Comparison of ENCODE assay signal across 1 cellular context in the genomic region with DNA sequence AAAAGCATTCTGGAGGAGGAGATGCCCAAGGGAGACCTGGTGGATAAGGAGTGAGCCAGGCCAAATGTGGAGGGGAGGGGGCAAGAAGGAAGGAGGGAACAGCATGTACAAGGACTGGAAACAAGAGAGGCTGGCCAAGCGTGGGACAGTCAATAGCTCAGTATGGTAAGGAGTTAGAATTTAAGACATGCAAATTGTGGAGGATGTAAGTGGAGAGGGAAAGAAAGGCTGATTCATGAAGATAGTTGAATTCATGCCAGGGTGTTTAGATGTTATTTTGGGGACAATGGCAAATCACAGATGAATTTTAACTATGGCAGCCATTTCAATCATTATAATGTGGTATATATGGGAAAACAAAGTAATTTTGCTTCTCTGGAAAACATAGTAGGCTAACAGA.
TF ChIP-seq lines count a peak whose summit lies in the region.

No MANE protein-coding gene starts in this region.

TF ChIP-seq in IMR-90, 13 proteins besides CTCF, POLR2A, EP300 and RAD21 (continued from another document):
- TF ChIP-seq ELK1 (IDR thresholded peaks at IDR 0.05; ENCODE audit: borderline replicate concordance, low read depth, low read length) (no peak), MXI1 (IDR thresholded peaks at IDR 0.05; ENCODE audit: borderline replicate concordance, low read depth, low read length) (no peak)
- TF ChIP-seq, protein P1, sequence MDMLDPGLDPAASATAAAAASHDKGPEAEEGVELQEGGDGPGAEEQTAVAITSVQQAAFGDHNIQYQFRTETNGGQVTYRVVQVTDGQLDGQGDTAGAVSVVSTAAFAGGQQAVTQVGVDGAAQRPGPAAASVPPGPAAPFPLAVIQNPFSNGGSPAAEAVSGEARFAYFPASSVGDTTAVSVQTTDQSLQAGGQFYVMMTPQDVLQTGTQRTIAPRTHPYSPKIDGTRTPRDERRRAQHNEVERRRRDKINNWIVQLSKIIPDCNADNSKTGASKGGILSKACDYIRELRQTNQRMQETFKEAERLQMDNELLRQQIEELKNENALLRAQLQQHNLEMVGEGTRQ (IDR thresholded peaks at IDR 0.05; ENCODE audit: low read depth, low read length) = no peak
